18 cellular contexts compared by ENCODE assay signal in genomic region chr13:61086052-61086451, GRCh38.
"Had no signal": no experiment of that assay in that cellular context is flagged by ENCODE, and none has a peak within 500 bp of the region (broad histone marks: within the 10 kb centered on the region; RNA-seq: fewer than 3 reads in every experiment).

No MANE protein-coding gene starts in this region.

- H3K36me3 ChIP-seq: tibial artery had no signal

- ATAC-seq: body of pancreas, left ventricle myocardium superior had no signal

- H3K27me3 ChIP-seq: body of pancreas, dorsolateral prefrontal cortex, tibial artery had no signal

- H3K27ac ChIP-seq: body of pancreas, dorsolateral prefrontal cortex, tibial artery had no signal

- H3K4me3 ChIP-seq: body of pancreas, dorsolateral prefrontal cortex, tibial artery had no signal

- H3K4me1 ChIP-seq: body of pancreas, tibial artery had no signal

- H3K9me3 ChIP-seq: body of pancreas, tibial artery had no signal

- DNase-seq: activated CD4-positive, alpha-beta T cell treated with anti-CD3 and anti-CD28 coated beads, Interleukin-2, amount 10 ng/mL, durations not matched to agents 7 days and 5 days; activated CD8-positive, alpha-beta memory T cell treated with anti-CD3 and anti-CD28 coated beads, Interleukin-2, amount 50 U/mL, for 48 hours; activated effector memory CD4-positive, alpha-beta T cell treated with anti-CD3 and anti-CD28 coated beads, Interleukin-2, amount 50 U/mL, for 16 hours; activated naive CD4-positive, alpha-beta T cell treated with anti-CD3 and anti-CD28 coated beads, Interleukin-2, amount 50 U/mL, for 16 hours; activated T-cell treated with anti-CD3 and anti-CD28 coated beads, Interleukin-2, amount 50 U/mL, for 48 hours; body of pancreas; caudate nucleus; dorsolateral prefrontal cortex; erythroblast; head of caudate nucleus; kidney glomerular epithelial cell; left ventricle myocardium superior; stimulated activated CD4-positive, alpha-beta T cell treated with anti-CD3 and anti-CD28 coated beads, Interleukin-12 subunit alpha, Interleukin-12 subunit beta, amount 100 ng/mL, for 4 hours; stimulated activated CD4-positive, alpha-beta T cell treated with anti-CD3 and anti-CD28 coated beads, Interleukin-1b, Interleukin-23, amount 100 ng/mL, for 48 hours; stimulated activated naive CD4-positive, alpha-beta T cell treated with Interleukin-2 at 50 U/mL for 16 hours; T-helper 1 cell; T-helper 9 cell; tibial artery had no signal
